8 cellular contexts compared by ENCODE assay signal in genomic region chr4:74933562-74934015, GRCh38. TPM values are rescaled to one million over a fixed set of nuclear protein-coding genes. Genes with fewer than 3 reads are reported as not detected.
DNase-seq lines count a peak whose midpoint lies in the region; ATAC-seq, FAIRE-seq and TF ChIP-seq lines count a peak whose summit lies in the region.

No MANE protein-coding gene starts in this region.

- H3K4me2 ChIP-seq in GM12878 (ENCODE audit: control insufficient read depth, insufficient read depth) = peak overlapping the region; percentile 85

- SMC1A ChIA-PET in GM12878 (lab: Charles Lee; ENCODE audit: uncharacterized antibody, unreplicated experiment) = interaction anchor here (1.0 to 5.1 kb wide), 12 partner anchors 11 to 184 kb away, joined by 3 to 36 read pairs (median 4); no protein-coding TSS in a partner anchor

- H3K9me3 ChIP-seq in GM12878 (replicated peaks; ENCODE audit: control insufficient read depth, insufficient read depth, low read length) = no peaks in the 10 kb centered on the region
- H3K9me3 ChIP-seq in suprapubic skin = no peaks in the 10 kb centered on the region

- in situ Hi-C loops in GM12878 (cut with MboI) = loop anchor here (5.0 kb wide), 1 partner anchor 354 kb away; no protein-coding TSS in a partner anchor

- TF ChIP-seq RAD21 in GM12878 (IDR thresholded peaks at IDR 0.05; ENCODE audit: insufficient read depth, low read depth, low read length) = no peak

- ATAC-seq in GM12878 = peak; percentile 39
- no peak for ATAC-seq in GM21723 (IDR thresholded peaks at IDR 0.05; ENCODE audit: unreplicated experiment)
- ATAC-seq in HG02938 (IDR thresholded peaks at IDR 0.05; ENCODE audit: unreplicated experiment) = no peak

- FAIRE-seq in GM12878 (lab: Jason Lieb, UNC) = no peak

- RAD21 ChIA-PET in GM12878 (lab: Charles Lee; ENCODE audit: unreplicated experiment) = interaction anchor here (1.1 to 5.6 kb wide), 12 partner anchors 10 to 577 kb away, joined by 3 to 37 read pairs (median 7); no protein-coding TSS in a partner anchor

- H3K4me3 ChIP-seq in HFF-Myc (replicated peaks; ENCODE audit: low read depth, low read length) (peak overlapping the region; percentile 17; the same call in 1 of the 2 replicates), GM12878 (peak overlapping the region; percentile 84), suprapubic skin (peak overlapping the region; percentile 59)

- H3K27ac ChIP-seq in GM12878 (ENCODE audit: control insufficient read depth, insufficient read depth) = peak overlapping the region; percentile 46; the same call in 1 of the 2 replicates
- peak overlapping the region; percentile 74 for H3K27ac ChIP-seq in suprapubic skin
- H3K27ac ChIP-seq in RWPE1 = no peak overlapping the region

- H4K20me1 ChIP-seq in GM12878 (ENCODE audit: control insufficient read depth, insufficient read depth) = no peaks in the 10 kb centered on the region

- H2AFZ ChIP-seq in GM12878 (ENCODE audit: control insufficient read depth, low read depth, low read length) = peak overlapping the region; percentile 81

- 1% methylated on average over 28 of the region's 28 CpGs for WGBS in GM12878 (ENCODE audit: insufficient coverage, insufficient replicate concordance, low lambda C conversion rate, missing lambda C conversion rate)
- 4% methylated on average over 10 of the region's 28 CpGs for WGBS in suprapubic skin

- peak overlapping the region; percentile 61 for H3K9ac ChIP-seq in GM12878 (ENCODE audit: control insufficient read depth, insufficient read depth, low read length)

- TF ChIP-seq CTCF in HFF-Myc (IDR thresholded peaks at IDR 0.05; ENCODE audit: low read depth, low read length, missing control alignments) (no peak), GM12878 (IDR thresholded peaks at IDR 0.05 in 2 of 3, conservative IDR thresholded peaks at IDR 0.05 in 1 of 3; ENCODE audit: control insufficient read depth in 2 of 3, extremely low read depth in 1 of 3, insufficient read depth in 1 of 3, low read depth in 3 of 3, low read length in 3 of 3) (no peak), suprapubic skin (IDR thresholded peaks at IDR 0.05) (no peak), RWPE1 (conservative IDR thresholded peaks at IDR 0.05; ENCODE audit: low read depth) (no peak)

- peaks cover 10% of the 10 kb centered on the region for H3K4me1 ChIP-seq in GM12878 (ENCODE audit: control insufficient read depth, insufficient read depth, low read length)
- H3K4me1 ChIP-seq in suprapubic skin = peaks cover 31% of the 10 kb centered on the region

- intact Hi-C loops in GM12878 (cut with micrococcal nuclease; ENCODE audit: unreplicated experiment) = loop anchor here (1.0 to 5.0 kb wide), 8 partner anchors 35 to 581 kb away; partner anchors contain the start of genes RCHY1 and THAP6

- CTCF ChIA-PET in GM12878 (lab: Yijun Ruan, JAX) = interaction anchor here (0.6 to 5.5 kb wide), 12 partner anchors 10 to 776 kb away, joined by 3 to 56 read pairs (median 3); no protein-coding TSS in a partner anchor
- CTCF ChIA-PET in RWPE1 (lab: Yijun Ruan, JAX) = interaction anchor here (1.0 to 2.2 kb wide), 3 partner anchors 15 to 535 kb away, joined by 3 to 6 read pairs (median 4); no protein-coding TSS in a partner anchor

- POLR2A ChIA-PET in GM12878 (lab: Charles Lee) = interaction anchor here (2.5 kb wide), 1 partner anchor 11 kb away, joined by 14 read pairs; no protein-coding TSS in a partner anchor
- POLR2A ChIA-PET in RWPE1 (lab: Yijun Ruan, JAX; ENCODE audit: low non-redundant PET) = no interaction called here

- no TSS peak for BruUV-seq in GM12878 (replicated peaks; lab: Mats Ljungman, UMichigan)

- H3K79me2 ChIP-seq in GM12878 (ENCODE audit: control insufficient read depth, insufficient read depth, low read length) = peaks cover 6% of the 10 kb centered on the region

- no peak for TF ChIP-seq POLR2A in GM12878 (IDR thresholded peaks at IDR 0.05; ENCODE audit: low read depth, low read length)
- no peak for TF ChIP-seq POLR2A in suprapubic skin (IDR thresholded peaks at IDR 0.05)

- TF ChIP-seq EP300 in GM12878 (IDR thresholded peaks at IDR 0.05; ENCODE audit: borderline replicate concordance in 1 of 2, control insufficient read depth in 1 of 2, low read depth in 2 of 2, low read length in 2 of 2) = no peak
- TF ChIP-seq EP300 in suprapubic skin (IDR thresholded peaks at IDR 0.05) = no peak

- H3K27me3 ChIP-seq in GM12878 (replicated peaks in 1 of 2; ENCODE audit: control insufficient read depth in 2 of 2, insufficient read depth in 2 of 2, low read length in 1 of 2) = peaks cover 0 to 3% of the 10 kb centered on the region in 2 experiments; a peak in 2 of 4 replicates
- peaks cover 8% of the 10 kb centered on the region for H3K27me3 ChIP-seq in suprapubic skin

- DNase-seq in CD1c-positive myeloid dendritic cell (ENCODE audit: extremely low spot score) (peak; percentile 7), HFF-Myc (ENCODE audit: extremely low read depth, low read depth) (no peak), GM12878 (ENCODE audit: low read depth, low spot score) (no peak), kidney tubule cell (ENCODE audit: low spot score) (peak; percentile 4), suprapubic skin (ENCODE audit: low spot score in 2 of 2) (no peak), RWPE1 (ENCODE audit: low spot score) (no peak)

- H3K36me3 ChIP-seq in GM12878 (ENCODE audit: control insufficient read depth in 2 of 2, insufficient read depth in 2 of 2, low read length in 1 of 2) (no peaks in the 10 kb centered on the region), suprapubic skin (no peaks in the 10 kb centered on the region)

TF ChIP-seq in GM12878, 131 proteins besides CTCF, POLR2A, EP300 and RAD21 (continues in another document):
- TF ChIP-seq NFXL1 (IDR thresholded peaks at IDR 0.05; ENCODE audit: borderline replicate concordance) (no peak), ZNF622 (IDR thresholded peaks at IDR 0.05) (no peak), ZNF274 (IDR thresholded peaks at IDR 0.05; ENCODE audit: insufficient read depth, insufficient read length) (no peak), HDAC6 (IDR thresholded peaks at IDR 0.05; ENCODE audit: unreplicated experiment) (peak; percentile 11), E4F1 (IDR thresholded peaks at IDR 0.05; ENCODE audit: borderline replicate concordance, partially characterized antibody) (no peak), IKZF1 (conservative IDR thresholded peaks at IDR 0.05) (no peak), STAT1 (conservative IDR thresholded peaks at IDR 0.05) (no peak), SIN3A (IDR thresholded peaks at IDR 0.05; ENCODE audit: low read depth, low read length) (no peak), SMAD5 (IDR thresholded peaks at IDR 0.05; ENCODE audit: low read depth) (no peak), USF2 (IDR thresholded peaks at IDR 0.05; ENCODE audit: borderline replicate concordance, low read depth, low read length) (no peak), TARDBP (IDR thresholded peaks at IDR 0.05; ENCODE audit: borderline replicate concordance) (no peak), SMC3 (IDR thresholded peaks at IDR 0.05; ENCODE audit: borderline replicate concordance, low read length) (0 out of 2 replicates have a peak, but pooled peaks have one; percentile 4), RUNX3 (IDR thresholded peaks at IDR 0.05; ENCODE audit: low read length) (no peak), SMAD1 (IDR thresholded peaks at IDR 0.05; ENCODE audit: low read depth, partially characterized antibody) (no peak)

RNA-seq across cellular contexts. Expression of gene PARM1, which starts 0.7 kb away (rescaled TPM):
- 13.5 and 16.1 TPM in 2 replicates for total RNA-seq in GM12878 (2013; cell fraction: nucleolus; rRNA removed)
- total RNA-seq in GM12878 (2014; rRNA removed) (56.2 and 59.2 TPM in 2 replicates), GM12878 (2014; rRNA removed; fragmentation: Illumina TruSeq; extraction: Trizol) (41.4 and 42.2 TPM in 2 replicates), GM12878 (2021) (41.4 and 43.2 TPM in 2 replicates), suprapubic skin (10 to 100 TPM; 13.2 to 27.4 (median 19.1) TPM)
- 7.1 TPM for polyA plus RNA-seq in GM12878 (2011; ENCODE audit: low read depth)
- polyA plus RNA-seq in GM12878 (2011; rRNA removed) (27.0 and 30.3 TPM in 2 replicates), GM12878 (2014; fragmentation: Illumina TruSeq; extraction: Trizol) (54.2 and 57.1 TPM in 2 replicates), GM12878 (2014; fragmentation: Nextera tagmentation; extraction: Ambion mirVana) (10 to 100 TPM; 13.9 to 21.8 TPM), GM12878 (2014; rRNA removed) (25.5 and 26.0 TPM in 2 replicates), GM12878 (2016; fragmentation: Nextera tagmentation; extraction: Ambion mirVana) (10 to 100 TPM; 41.1 to 41.5 TPM)
- 27.2 and 33.8 TPM in 2 replicates for polyA plus RNA-seq in GM12878 (2011; cell fraction: cytosol; rRNA removed)
- polyA plus RNA-seq in GM12878 (2011; cell fraction: nucleus; rRNA removed) = 28.6 and 28.9 TPM in 2 replicates
- 8.4 and 10.4 TPM in 2 replicates for polyA plus RNA-seq in GM12878 (2012)
- 25.0 and 26.2 TPM in 2 replicates for polyA minus RNA-seq in GM12878 (2011; rRNA and poly(A)+ RNA removed)
- polyA minus RNA-seq in GM12878 (2011; cell fraction: cytosol; rRNA and poly(A)+ RNA removed) = 11.6 and 14.0 TPM in 2 replicates
- 13.8 and 20.3 TPM in 2 replicates for polyA minus RNA-seq in GM12878 (2011; cell fraction: nucleus; rRNA and poly(A)+ RNA removed)

Comparison
In these comparisons a context has a peak if more than half of its experiments do, and no peak if none do; other contexts are left out.
1. DNase-seq: peak in CD1c-positive myeloid dendritic cell (single experiment) and kidney tubule cell (single experiment); none in HFF-Myc (single experiment), GM12878 (single experiment), suprapubic skin (0 of 2) and RWPE1 (single experiment).
2. H3K4me3 ChIP-seq: peak in every context shown above with its lines; median percentile 84 in GM12878; 59 in suprapubic skin; 17 in HFF-Myc.